ENCODE assay signal across 35 cellular contexts in the genomic region with DNA sequence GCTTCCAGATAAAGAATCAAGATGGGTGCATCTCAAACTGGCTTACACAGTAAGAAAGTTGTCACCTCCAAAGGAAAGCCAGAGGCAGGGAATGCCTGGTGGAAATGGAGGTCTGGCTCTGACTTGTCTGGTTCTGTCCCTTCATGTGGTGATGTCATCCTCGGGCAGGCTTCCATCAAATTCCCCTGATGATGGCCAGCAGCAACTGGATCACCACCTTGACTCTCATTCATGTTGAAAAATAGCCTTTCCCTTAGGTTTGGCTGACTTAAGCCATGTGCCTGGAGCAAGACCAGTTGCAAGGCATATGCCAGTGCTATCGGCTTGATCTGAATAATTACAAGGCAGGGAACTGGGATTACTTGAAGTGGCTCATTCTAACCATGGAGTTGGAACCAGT. TPM values are rescaled to one million over a fixed set of nuclear protein-coding genes. Genes with fewer than 3 reads are reported as not detected.
DNase-seq lines count a peak whose midpoint lies in the region; ATAC-seq and TF ChIP-seq lines count a peak whose summit lies in the region.
"Had no signal": no experiment of that assay in that cellular context is flagged by ENCODE, and none has a peak within 500 bp of the region (broad histone marks: within the 10 kb centered on the region; RNA-seq: fewer than 3 reads in every experiment).

No MANE protein-coding gene starts in this region.

- no peaks in the 10 kb centered on the region for H3K4me1 ChIP-seq in HEK293 (ENCODE audit: control insufficient read depth, insufficient read depth, low read length)
- peaks cover 6% of the 10 kb centered on the region for H3K4me1 ChIP-seq in SJCRH30
- H3K4me1 ChIP-seq: A549, SJSA1 had no signal

- no peaks in the 10 kb centered on the region for H3K36me3 ChIP-seq in HEK293 (ENCODE audit: control insufficient read depth in 2 of 2, insufficient read depth in 1 of 2, low read length in 2 of 2)
- H3K36me3 ChIP-seq in SJCRH30, result no peaks in the 10 kb centered on the region
- H3K36me3 ChIP-seq: SJSA1 had no signal

- no peaks in the 10 kb centered on the region for H3K27me3 ChIP-seq in SJCRH30
- H3K27me3 ChIP-seq: SJSA1 had no signal

- DNase-seq in EL, result peak; percentile 4
- peak; percentile 82 to 85 for DNase-seq in SJCRH30
- DNase-seq in fibroblast of mammary gland (ENCODE audit: low read depth), result peak; percentile 0
- no peak for DNase-seq in HuH-7 (ENCODE audit: low spot score)
- DNase-seq in T1000 (lab: John Stamatoyannopoulos, UW), result no peak
- DNase-seq: AML-193; C1 segment of cervical spinal cord; CD4-positive, alpha-beta memory T cell; COR-L47; DMS79; HCEC 1CT; Kasumi-1; NCI-H1092; NCI-H1417 treated with DMSO at 0.1 percent for 48 hours; NCI-H1694 treated with DMSO at 0.1 percent for 48 hours; NCI-H2081; NCI-H2171; NCI-H226; NCI-H510A treated with DMSO at 0.1 percent for 48 hours; NCI-H748 treated with DMSO at 0.1 percent for 48 hours; NK-92 treated with Interleukin-12 subunit alpha and Interleukin-12 subunit beta, amount 100 ng/mL, for 24 hours; PC-9 had no signal

- no peak overlapping the region for H3K27ac ChIP-seq in HEK293 (ENCODE audit: extremely low read depth, low read depth, low read length)
- H3K27ac ChIP-seq in SJCRH30, result peak overlapping the region; percentile 9
- H3K27ac ChIP-seq: A549, PC-9, SJSA1 had no signal

- POLR2A ChIA-PET in HEK293 (lab: Yijun Ruan, JAX), result no interaction called here

- ATAC-seq in GM19452 (IDR thresholded peaks at IDR 0.05; ENCODE audit: unreplicated experiment) (no peak), GM18907 (IDR thresholded peaks at IDR 0.05; ENCODE audit: unreplicated experiment) (no peak)
- ATAC-seq: A549, HepG2, K562, Right ventricle myocardium inferior had no signal

- TF ChIP-seq CTCF in HEK293 (tag by site-specific recombination; IDR thresholded peaks at IDR 0.05), result no peak
- no peak for TF ChIP-seq CTCF in fibroblast of mammary gland (conservative IDR thresholded peaks at IDR 0.05; ENCODE audit: control insufficient read depth, insufficient read depth, low read depth, low read length)

- CTCF ChIA-PET in HEK293 (lab: Yijun Ruan, JAX), result no interaction called here

- H3K9me3 ChIP-seq in HEK293 (ENCODE audit: control insufficient read depth, insufficient read depth, low read depth, low read length) (no peaks in the 10 kb centered on the region), SJCRH30 (replicated peaks) (no peaks in the 10 kb centered on the region)
- H3K9me3 ChIP-seq: A549, SJSA1 had no signal

- no peak overlapping the region for H3K4me3 ChIP-seq in HEK293 (ENCODE audit: low read depth, low read length)
- no peak overlapping the region for H3K4me3 ChIP-seq in SJCRH30
- H3K4me3 ChIP-seq in fibroblast of mammary gland (ENCODE audit: control insufficient read depth, low read depth, low read length), result no peak overlapping the region
- H3K4me3 ChIP-seq: A549, K562, PC-9, SJSA1 had no signal

TF ChIP-seq in HEK293, 187 proteins besides CTCF, POLR2A, EP300 and RAD21:
- TF ChIP-seq ZNF10 (tag by site-specific recombination; IDR thresholded peaks at IDR 0.05), result peak; percentile 80
- no peak for TF ChIP-seq MEIS1 (CRISPR knock-in tag; IDR thresholded peaks at IDR 0.05; ENCODE audit: borderline replicate concordance)
- TF ChIP-seq, protein P1, sequence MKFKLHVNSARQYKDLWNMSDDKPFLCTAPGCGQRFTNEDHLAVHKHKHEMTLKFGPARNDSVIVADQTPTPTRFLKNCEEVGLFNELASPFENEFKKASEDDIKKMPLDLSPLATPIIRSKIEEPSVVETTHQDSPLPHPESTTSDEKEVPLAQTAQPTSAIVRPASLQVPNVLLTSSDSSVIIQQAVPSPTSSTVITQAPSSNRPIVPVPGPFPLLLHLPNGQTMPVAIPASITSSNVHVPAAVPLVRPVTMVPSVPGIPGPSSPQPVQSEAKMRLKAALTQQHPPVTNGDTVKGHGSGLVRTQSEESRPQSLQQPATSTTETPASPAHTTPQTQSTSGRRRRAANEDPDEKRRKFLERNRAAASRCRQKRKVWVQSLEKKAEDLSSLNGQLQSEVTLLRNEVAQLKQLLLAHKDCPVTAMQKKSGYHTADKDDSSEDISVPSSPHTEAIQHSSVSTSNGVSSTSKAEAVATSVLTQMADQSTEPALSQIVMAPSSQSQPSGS (tag by site-specific recombination; IDR thresholded peaks at IDR 0.05; ENCODE audit: low read depth), result peak; percentile 32; the same call in 1 of the 2 replicates

RNA-seq across cellular contexts. Expression of a gene that starts 28.8 kb away (rescaled TPM):
- 0.25 and 0.65 TPM in 2 replicates for total RNA-seq in SJCRH30 (2014; rRNA removed; shearing (Covaris generic))
- total RNA-seq: CD4-positive, alpha-beta memory T cell; G401; H1; HepG2; HT-29; K562; PC-9; Right ventricle myocardium inferior; RPMI7951; SJSA1; T-helper 2 cell treated with Interferon-gamma antibody and Interleukin-4, amounts not matched to agents 100 ng/mL and 5 ng/mL, for 36 hours had no signal

Comparison
In these comparisons a context has a peak if more than half of its experiments do, and no peak if none do; other contexts are left out.
1. DNase-seq: peak in EL (single experiment), SJCRH30 (2 of 2) and fibroblast of mammary gland (single experiment); none in HuH-7 (single experiment) and T1000 (single experiment).